In the genomic region with DNA sequence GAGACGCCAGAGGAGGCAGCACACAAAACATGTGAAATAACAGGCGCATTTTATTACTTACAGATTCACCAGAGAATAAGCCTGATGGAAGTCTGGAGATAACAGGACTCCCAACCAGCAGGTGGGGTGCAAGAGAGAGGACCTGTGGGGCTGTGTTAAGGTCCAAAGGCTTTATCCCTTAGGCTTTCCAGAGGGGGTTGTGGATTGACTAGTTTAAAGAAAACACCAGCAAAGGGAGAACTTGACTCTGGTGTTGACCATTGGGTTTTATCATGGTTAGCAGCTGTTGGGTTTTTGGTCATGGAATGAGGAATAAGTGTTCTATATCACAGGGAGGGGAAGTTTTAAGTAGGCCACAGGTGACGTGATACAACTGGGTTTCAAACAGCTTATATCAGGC, we compare ENCODE assay signal across 17 cellular contexts. TPM values are rescaled to one million over a fixed set of nuclear protein-coding genes. Genes with fewer than 3 reads are reported as not detected.
DNase-seq lines count a peak whose midpoint lies in the region; ATAC-seq, FAIRE-seq and TF ChIP-seq lines count a peak whose summit lies in the region.
"Had no signal": no experiment of that assay in that cellular context is flagged by ENCODE, and none has a peak within 500 bp of the region (broad histone marks: within the 10 kb centered on the region; RNA-seq: fewer than 3 reads in every experiment).

No MANE protein-coding gene starts in this region.

- no peak overlapping the region for H2BK5ac ChIP-seq in neuronal stem cell (ENCODE audit: low read length)

- POLR2A ChIA-PET in HepG2 (lab: Yijun Ruan, JAX): no interaction called here
- POLR2A ChIA-PET in activated B cell treated with CpG ODN at 0.5 μM for 24 hours (lab: Charles Lee): no interaction called here

- ATAC-seq in HepG2 (no peak), right lobe of liver (no peak), activated B cell treated with CpG ODN at 0.5 μM for 24 hours (ENCODE audit: low read depth) (no peak), HG02571 (IDR thresholded peaks at IDR 0.05; ENCODE audit: unreplicated experiment) (no peak), upper lobe of left lung (ENCODE audit: low FRiP score in 2 of 2) (no peak)
- ATAC-seq: esophagus mucosa; naive thymus-derived CD8-positive, alpha-beta T cell had no signal

- intact Hi-C loops in HepG2 (cut with micrococcal nuclease; ENCODE audit: unreplicated experiment): loop anchor here (5.0 kb wide), 1 partner anchor 69 kb away; no protein-coding TSS in a partner anchor
- intact Hi-C loops in right lobe of liver (cut with DNase I): no loop called here
- intact Hi-C loops in activated B cell treated with CpG ODN at 0.5 μM for 24 hours (cut with micrococcal nuclease): loop anchor here (10.0 kb wide), 1 partner anchor 348 kb away; no protein-coding TSS in a partner anchor
- intact Hi-C loops in vagina (cut with DNase I): no loop called here

- H4K8ac ChIP-seq in neuronal stem cell (ENCODE audit: low read depth, low read length): no peak overlapping the region

- H3K9me3 ChIP-seq in HepG2 (ENCODE audit: low read length) (no peaks in the 10 kb centered on the region), right lobe of liver (no peaks in the 10 kb centered on the region), muscle layer of duodenum (ENCODE audit: control insufficient read depth in 1 of 2, low read length in 2 of 2) (no peaks in the 10 kb centered on the region), vagina (no peaks in the 10 kb centered on the region), upper lobe of left lung (no peaks in the 10 kb centered on the region), neuronal stem cell (replicated peaks in 1 of 2; ENCODE audit: control insufficient read depth in 2 of 2, insufficient read depth in 1 of 2, low read depth in 1 of 2, low read length in 2 of 2) (peaks cover 0 to 6% of the 10 kb centered on the region in 2 donors)
- H3K9me3 ChIP-seq: SJCRH30 had no signal

- H3K9me3 Mint-ChIP-seq in activated B cell treated with CpG ODN at 0.5 μM for 24 hours: no peaks in the 10 kb centered on the region
- H3K9me3 Mint-ChIP-seq: naive thymus-derived CD8-positive, alpha-beta T cell had no signal

- no peak overlapping the region for H2AFZ ChIP-seq in HepG2 (ENCODE audit: low read length)
- no peak overlapping the region for H2AFZ ChIP-seq in neuronal stem cell (ENCODE audit: low read length)

- H3K27me3 ChIP-seq in HepG2 (ENCODE audit: control insufficient read depth in 1 of 2, insufficient read depth in 2 of 2, low read length in 2 of 2) (no peaks in the 10 kb centered on the region), right lobe of liver (no peaks in the 10 kb centered on the region), muscle layer of duodenum (ENCODE audit: low read depth, low read length) (no peaks in the 10 kb centered on the region), vagina (no peaks in the 10 kb centered on the region), upper lobe of left lung (no peaks in the 10 kb centered on the region), neuronal stem cell (ENCODE audit: control insufficient read depth in 3 of 3, insufficient read depth in 3 of 3, low read depth in 1 of 3, low read length in 3 of 3) (no peaks in the 10 kb centered on the region)
- H3K27me3 ChIP-seq: SJCRH30 had no signal

- TF ChIP-seq POLR2A in HepG2 (IDR thresholded peaks at IDR 0.05; ENCODE audit: insufficient read depth in 1 of 2, low read depth in 2 of 2, low read length in 2 of 2) (no peak), right lobe of liver (IDR thresholded peaks at IDR 0.05) (no peak), vagina (IDR thresholded peaks at IDR 0.05) (no peak), upper lobe of left lung (IDR thresholded peaks at IDR 0.05) (no peak)

- no peaks in the 10 kb centered on the region for H3K27me3 Mint-ChIP-seq in activated B cell treated with CpG ODN at 0.5 μM for 24 hours

- TF ChIP-seq EP300 in HepG2 (IDR thresholded peaks at IDR 0.05; ENCODE audit: low read depth in 2 of 2, low read length in 2 of 2) (no peak), HepG2 (CRISPR knock-in tag; IDR thresholded peaks at IDR 0.05; ENCODE audit: borderline replicate concordance) (no peak), upper lobe of left lung (IDR thresholded peaks at IDR 0.05) (no peak)

- H3K4me1 ChIP-seq in HepG2 (ENCODE audit: insufficient read depth, low read length): peaks cover 24% of the 10 kb centered on the region
- peaks cover 0 to 11% (median 0%) of the 10 kb centered on the region in 4 donors for H3K4me1 ChIP-seq in right lobe of liver
- peaks cover 0 to 17% of the 10 kb centered on the region in 2 donors for H3K4me1 ChIP-seq in muscle layer of duodenum (ENCODE audit: control insufficient read depth in 1 of 2, insufficient read depth in 2 of 2, low read length in 2 of 2)
- peaks cover 27% of the 10 kb centered on the region for H3K4me1 ChIP-seq in vagina
- peaks cover 13 to 19% (median 15%) of the 10 kb centered on the region in 4 donors for H3K4me1 ChIP-seq in upper lobe of left lung
- peaks cover 0 to 10% of the 10 kb centered on the region in 2 donors for H3K4me1 ChIP-seq in neuronal stem cell (ENCODE audit: control insufficient read depth in 2 of 2, insufficient read depth in 1 of 2, low read depth in 1 of 2, low read length in 2 of 2)

- H2BK12ac ChIP-seq in neuronal stem cell (ENCODE audit: low read length): no peak overlapping the region

- H3K36me3 ChIP-seq in HepG2 (replicated peaks in 1 of 2; ENCODE audit: control insufficient read depth in 1 of 2, insufficient read depth in 2 of 2, low read length in 2 of 2) (no peaks in the 10 kb centered on the region), right lobe of liver (no peaks in the 10 kb centered on the region), muscle layer of duodenum (ENCODE audit: control insufficient read depth in 1 of 2, insufficient read depth in 2 of 2, low read length in 2 of 2) (peaks cover 0 to 9% of the 10 kb centered on the region in 2 donors), vagina (no peaks in the 10 kb centered on the region), upper lobe of left lung (no peaks in the 10 kb centered on the region), neuronal stem cell (replicated peaks in 1 of 2; ENCODE audit: control insufficient read depth in 2 of 2, insufficient read depth in 2 of 2, low read length in 2 of 2) (no peaks in the 10 kb centered on the region)
- H3K36me3 ChIP-seq: SJCRH30 had no signal

- in situ Hi-C loops in HepG2 (cut with HindIII; ENCODE audit: extremely low pct_ligation_motif_present, low pct_unique_long_range_greater_than_20kb): no loop called here

- H3K4me1 Mint-ChIP-seq in activated B cell treated with CpG ODN at 0.5 μM for 24 hours: peaks cover 14% of the 10 kb centered on the region

- H3K27ac ChIP-seq in HepG2 (ENCODE audit: extremely low read length, insufficient read depth, low read length): no peak overlapping the region
- no peak overlapping the region for H3K27ac ChIP-seq in right lobe of liver
- H3K27ac ChIP-seq in muscle layer of duodenum (ENCODE audit: low read length): peak overlapping the region; percentile 93
- H3K27ac ChIP-seq in vagina: peak overlapping the region; percentile 99
- H3K27ac ChIP-seq in upper lobe of left lung: no peak overlapping the region
- no peak overlapping the region for H3K27ac ChIP-seq in neuronal stem cell (replicated peaks; ENCODE audit: low read length)
- H3K27ac ChIP-seq: SJCRH30 had no signal

- no peaks in the 10 kb centered on the region for H3K79me2 ChIP-seq in HepG2 (ENCODE audit: insufficient read depth, low read length)

- no peak overlapping the region for H3K4ac ChIP-seq in neuronal stem cell (ENCODE audit: low read length)

- TF ChIP-seq RAD21 in HepG2 (CRISPR knock-in tag; IDR thresholded peaks at IDR 0.05): no peak

- H3K36me3 Mint-ChIP-seq in activated B cell treated with CpG ODN at 0.5 μM for 24 hours (ENCODE audit: low read depth): no peaks in the 10 kb centered on the region
- H3K36me3 Mint-ChIP-seq: naive thymus-derived CD8-positive, alpha-beta T cell had no signal

- CTCF ChIA-PET in HepG2 (lab: Yijun Ruan, JAX; ENCODE audit: low intra/inter-chr PET ratio, low total read pairs) (no interaction called here), activated B cell treated with CpG ODN at 0.5 μM for 24 hours (lab: Charles Lee) (interaction anchor here (1.0 to 1.4 kb wide), 2 partner anchors 142 to 222 kb away, joined by 3 to 4 read pairs; no protein-coding TSS in a partner anchor)

- H3K4me2 ChIP-seq in HepG2 (ENCODE audit: low read depth, low read length) (0 out of 2 replicates have a peak overlapping the region, but pooled peaks have one; percentile 26), neuronal stem cell (ENCODE audit: insufficient read depth, low read length, poor library complexity, severe bottlenecking) (no peak overlapping the region)

- no peak overlapping the region for H3K23ac ChIP-seq in neuronal stem cell (ENCODE audit: low read depth, low read length, poor library complexity)

- no peak overlapping the region for H2BK15ac ChIP-seq in neuronal stem cell (ENCODE audit: low read length)

- no peak; the same call in 1 of the 2 replicates for TF ChIP-seq CTCF in HepG2 (CRISPR knock-in tag; IDR thresholded peaks at IDR 0.05)
- TF ChIP-seq CTCF in right lobe of liver (IDR thresholded peaks at IDR 0.05): no peak
- no peak for TF ChIP-seq CTCF in activated B cell treated with CpG ODN at 0.5 μM for 24 hours (IDR thresholded peaks at IDR 0.05)
- no peak for TF ChIP-seq CTCF in vagina (IDR thresholded peaks at IDR 0.05)
- no peak for TF ChIP-seq CTCF in upper lobe of left lung (IDR thresholded peaks at IDR 0.05)

- H2BK120ac ChIP-seq in neuronal stem cell (ENCODE audit: low read depth, low read length): no peak overlapping the region

- H3K4me3 ChIP-seq in HepG2 (replicated peaks in 1 of 3; ENCODE audit: insufficient read depth in 1 of 3, low read depth in 2 of 3, low read length in 3 of 3) (no peak overlapping the region), right lobe of liver (no peak overlapping the region), muscle layer of duodenum (ENCODE audit: low read depth in 1 of 2, low read length in 2 of 2) (no peak overlapping the region), vagina (no peak overlapping the region), upper lobe of left lung (no peak overlapping the region), neuronal stem cell (ENCODE audit: low read length in 2 of 2) (no peak overlapping the region)
- H3K4me3 ChIP-seq: SJCRH30, skin epidermis had no signal

- H3K27ac Mint-ChIP-seq in activated B cell treated with CpG ODN at 0.5 μM for 24 hours: no peak overlapping the region

- peak overlapping the region; percentile 29 for H3K4me3 Mint-ChIP-seq in activated B cell treated with CpG ODN at 0.5 μM for 24 hours

- H3K79me1 ChIP-seq in neuronal stem cell (ENCODE audit: low read depth, low read length): no peaks in the 10 kb centered on the region

- 58% methylated on average over 3 of the region's 3 CpGs for WGBS in HepG2 (ENCODE audit: low lambda C conversion rate)
- 90% methylated on average over 3 of the region's 3 CpGs for WGBS in right lobe of liver (ENCODE audit: insufficient coverage, low coverage, low lambda C conversion rate, missing lambda C conversion rate)
- WGBS in upper lobe of left lung, 2 donors: 82 to 91% methylated on average over 3 of the region's 3 CpGs
- WGBS in neuronal stem cell (ENCODE audit: extremely low coverage in 2 of 2, insufficient read length in 2 of 2, insufficient replicate concordance in 1 of 2), 2 donors: no CpG with 5 or more reads among the region's 3 CpGs

- H3K9ac ChIP-seq in HepG2 (ENCODE audit: insufficient read depth, low read depth, low read length) (no peak overlapping the region), neuronal stem cell (ENCODE audit: low read depth, low read length, poor library complexity) (no peak overlapping the region)

- BruUV-seq in HepG2 (replicated peaks; lab: Mats Ljungman, UMichigan): no TSS peak

- no peak overlapping the region for H4K91ac ChIP-seq in neuronal stem cell (ENCODE audit: low read depth, low read length, poor library complexity)

- no peak overlapping the region for H2AK5ac ChIP-seq in neuronal stem cell (ENCODE audit: low read depth, low read length)

- DNase-seq in HepG2 (ENCODE audit: low spot score) (no peak), right lobe of liver (no peak), activated B cell treated with CpG ODN at 0.5 μM for 24 hours (no peak), vagina (ENCODE audit: extremely low spot score in 2 of 2) (no peak), upper lobe of left lung (no peak), neuronal stem cell (ENCODE audit: low spot score) (no peak)
- DNase-seq: activated CD4-positive, alpha-beta T cell treated with anti-CD3 and anti-CD28 coated beads, Interleukin-2, amount 50 U/mL, for 48 hours; amniotic stem cell; DMS79; naive thymus-derived CD8-positive, alpha-beta T cell; stimulated activated naive CD4-positive, alpha-beta T cell treated with Interleukin-2 at 50 U/mL for 16 hours; T1000 had no signal

- FAIRE-seq in HepG2 (lab: Jason Lieb, UNC): no peak

- H3K14ac ChIP-seq in neuronal stem cell (ENCODE audit: low read length): no peak overlapping the region

- H4K20me1 ChIP-seq in HepG2 (ENCODE audit: insufficient read depth, low read length): no peaks in the 10 kb centered on the region

- H3K18ac ChIP-seq in neuronal stem cell (ENCODE audit: low read length): no peak overlapping the region

RNA-seq across cellular contexts. Expression of a gene that starts 1.6 kb away (rescaled TPM):
- total RNA-seq in HepG2 (2016; rRNA removed; fragmentation: Illumina TruSeq; extraction: Trizol) (1.1 and 1.3 TPM in 2 replicates), right lobe of liver (1 to 10 TPM; 1.2 to 3.3 (median 2.5) TPM), activated B cell treated with CpG ODN at 0.5 μM for 24 hours (0.91 and 1.5 TPM in 2 replicates), vagina (1.2 TPM), upper lobe of left lung (1 to 10 TPM; 1.0 to 3.3 (median 2.4) TPM)
- 1.0 and 1.8 TPM in 2 replicates for total RNA-seq in HepG2 (2016; cell fraction: cytosol; rRNA removed; fragmentation: Illumina TruSeq; extraction: Trizol; ENCODE audit: low read depth)
- total RNA-seq in HepG2 (2016; cell fraction: insoluble cytoplasmic fraction; rRNA removed; fragmentation: Illumina TruSeq; extraction: Trizol): 1.0 TPM in 2 replicates
- 0.62 and 0.80 TPM in 2 replicates for total RNA-seq in HepG2 (2016; cell fraction: membrane; rRNA removed; fragmentation: Illumina TruSeq; extraction: Trizol)
- total RNA-seq in HepG2 (2016; cell fraction: nucleus; rRNA removed; fragmentation: Illumina TruSeq; extraction: Trizol): 2.0 and 2.2 TPM in 2 replicates
- 0.16 and 0.18 TPM in 2 replicates for polyA plus RNA-seq in HepG2 (2011; rRNA removed)
- polyA plus RNA-seq in HepG2 (2011; cell fraction: cytosol; rRNA removed): 0.06 and 0.09 TPM in 2 replicates
- polyA plus RNA-seq in HepG2 (2011; cell fraction: nucleus; rRNA removed): 0.10 and 0.14 TPM in 2 replicates
- polyA plus RNA-seq in HepG2 (2012): 0.12 and 0.21 TPM in 2 replicates
- polyA plus RNA-seq in HepG2 (2016; cell fraction: cytosol; fragmentation: Illumina TruSeq; extraction: Trizol; ENCODE audit: low read depth): 0.19 and 0.28 TPM in 2 replicates
- 0.56 and 0.91 TPM in 2 replicates for polyA plus RNA-seq in HepG2 (2016; cell fraction: insoluble cytoplasmic fraction; fragmentation: Illumina TruSeq; extraction: Trizol; ENCODE audit: low read depth)
- 0.29 and 0.48 TPM in 2 replicates for polyA plus RNA-seq in HepG2 (2016; cell fraction: membrane; fragmentation: Illumina TruSeq; extraction: Trizol; ENCODE audit: low read depth)
- 0.49 and 0.63 TPM in 2 replicates for polyA plus RNA-seq in HepG2 (2016; cell fraction: nucleus; fragmentation: Illumina TruSeq; extraction: Trizol; ENCODE audit: insufficient read depth, low read depth)
- polyA minus RNA-seq in HepG2 (2011; rRNA and poly(A)+ RNA removed; ENCODE audit: low replicate concordance): 0.48 TPM in 1 of 2 replicates, not detected in the other
- 0.18 and 0.30 TPM in 2 replicates for polyA minus RNA-seq in HepG2 (2011; cell fraction: cytosol; rRNA and poly(A)+ RNA removed)
- 1.9 and 2.1 TPM in 2 replicates for polyA minus RNA-seq in HepG2 (2011; cell fraction: nucleus; rRNA and poly(A)+ RNA removed)
- 0.53 TPM for polyA plus RNA-seq in neuronal stem cell (2013, experiment 1 of 2)
- 0.55 TPM for polyA plus RNA-seq in neuronal stem cell (2013, experiment 2 of 2)

RNA-seq across cellular contexts. Expression of a gene that starts 42.6 kb away (rescaled TPM):
- total RNA-seq in HepG2 (2016; rRNA removed; fragmentation: Illumina TruSeq; extraction: Trizol) (not detected in 2 replicates), right lobe of liver (not detected), activated B cell treated with CpG ODN at 0.5 μM for 24 hours (not detected in 2 replicates), vagina (5.9 TPM), upper lobe of left lung (10 to 100 TPM in 3 of 6 donors, 1 to 10 TPM in 3; 3.1 to 37.5 (median 9.4) TPM)
- not detected in 2 replicates for total RNA-seq in HepG2 (2016; cell fraction: cytosol; rRNA removed; fragmentation: Illumina TruSeq; extraction: Trizol; ENCODE audit: low read depth)
- not detected in 2 replicates for total RNA-seq in HepG2 (2016; cell fraction: insoluble cytoplasmic fraction; rRNA removed; fragmentation: Illumina TruSeq; extraction: Trizol)
- total RNA-seq in HepG2 (2016; cell fraction: membrane; rRNA removed; fragmentation: Illumina TruSeq; extraction: Trizol): not detected in 2 replicates
- total RNA-seq in HepG2 (2016; cell fraction: nucleus; rRNA removed; fragmentation: Illumina TruSeq; extraction: Trizol): not detected in 2 replicates
- not detected in 2 replicates for polyA plus RNA-seq in HepG2 (2011; rRNA removed)
- polyA plus RNA-seq in HepG2 (2011; cell fraction: cytosol; rRNA removed): not detected in 2 replicates
- polyA plus RNA-seq in HepG2 (2011; cell fraction: nucleus; rRNA removed): not detected in 2 replicates
- polyA plus RNA-seq in HepG2 (2012): not detected in 2 replicates
- polyA plus RNA-seq in HepG2 (2016; cell fraction: cytosol; fragmentation: Illumina TruSeq; extraction: Trizol; ENCODE audit: low read depth): not detected in 2 replicates
- not detected in 2 replicates for polyA plus RNA-seq in HepG2 (2016; cell fraction: insoluble cytoplasmic fraction; fragmentation: Illumina TruSeq; extraction: Trizol; ENCODE audit: low read depth)
- polyA plus RNA-seq in HepG2 (2016; cell fraction: membrane; fragmentation: Illumina TruSeq; extraction: Trizol; ENCODE audit: low read depth): not detected in 2 replicates
- polyA plus RNA-seq in HepG2 (2016; cell fraction: nucleus; fragmentation: Illumina TruSeq; extraction: Trizol; ENCODE audit: insufficient read depth, low read depth): not detected in 2 replicates
- polyA minus RNA-seq in HepG2 (2011; rRNA and poly(A)+ RNA removed; ENCODE audit: low replicate concordance): not detected in 2 replicates
- polyA minus RNA-seq in HepG2 (2011; cell fraction: cytosol; rRNA and poly(A)+ RNA removed): not detected in 2 replicates
- not detected in 2 replicates for polyA minus RNA-seq in HepG2 (2011; cell fraction: nucleus; rRNA and poly(A)+ RNA removed)
- polyA plus RNA-seq in neuronal stem cell (2013, experiment 1 of 2): 4.3 TPM
- 4.0 TPM for polyA plus RNA-seq in neuronal stem cell (2013, experiment 2 of 2)
- total RNA-seq: naive thymus-derived CD8-positive, alpha-beta T cell had no signal
- polyA plus RNA-seq: naive thymus-derived CD8-positive, alpha-beta T cell had no signal

Comparison
In these comparisons a context has a peak if more than half of its experiments do, and no peak if none do; other contexts are left out.
1. intact Hi-C loops: an anchor here in HepG2 (5.0 kb wide) and activated B cell treated with CpG ODN at 0.5 μM for 24 hours (10.0 kb wide); none called in right lobe of liver and vagina.
2. H3K27ac ChIP-seq: peak in muscle layer of duodenum (single experiment) and vagina (single experiment); none in HepG2 (single experiment), right lobe of liver (0 of 3), upper lobe of left lung (0 of 4) and neuronal stem cell (single experiment).